Comparison of ENCODE assay signal across 8 cellular contexts in the genomic region with DNA sequence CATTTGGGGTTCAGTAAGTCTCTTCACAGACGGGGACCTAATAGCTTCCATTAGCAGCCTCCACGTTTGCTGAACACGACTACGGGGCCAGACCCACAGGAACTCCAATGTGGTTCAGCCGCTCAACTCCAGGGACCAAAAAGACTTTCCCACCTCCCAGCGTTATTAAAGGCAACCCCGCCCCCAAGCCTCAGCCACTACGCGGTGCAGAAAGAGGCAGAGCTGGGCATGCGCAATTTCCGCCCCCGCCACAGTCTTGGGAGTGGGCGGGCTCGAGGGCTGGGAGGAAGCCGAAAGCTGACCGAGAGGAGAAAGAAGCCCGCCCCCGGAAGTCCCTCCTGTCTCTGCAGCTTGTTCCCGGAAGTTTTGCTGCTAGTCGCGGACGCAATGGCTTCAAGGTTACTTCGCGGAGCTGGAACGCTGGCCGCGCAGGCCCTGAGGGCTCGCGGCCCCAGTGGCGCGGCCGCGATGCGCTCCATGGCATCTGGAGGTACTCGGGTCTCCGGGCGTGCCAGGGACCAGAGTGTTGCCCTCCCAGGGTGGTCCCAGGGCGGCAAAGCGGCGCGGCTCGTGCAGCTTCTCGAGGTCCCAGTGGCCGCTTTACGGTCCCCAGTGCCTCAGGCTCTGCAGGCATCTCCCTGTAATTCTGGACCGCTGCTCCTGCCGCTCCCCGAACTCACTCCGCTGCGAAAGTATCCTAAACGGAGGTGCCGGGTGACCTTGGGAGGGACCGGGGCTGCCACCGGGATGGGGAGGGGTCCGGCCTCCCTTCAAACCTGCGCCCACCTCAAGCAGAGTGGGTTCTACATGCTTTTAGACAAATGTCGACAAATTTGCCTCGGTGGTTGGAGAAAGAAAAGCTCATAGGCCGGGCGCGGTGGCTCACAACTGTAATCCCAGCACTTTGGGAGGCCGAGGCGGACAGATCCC. TPM values are rescaled to one million over a fixed set of nuclear protein-coding genes. Genes with fewer than 3 reads are reported as not detected.
A peak's percentile ranks its signal among the peaks of the same experiment; 100 is the strongest.
DNase-seq lines count a peak whose midpoint lies in the region; ATAC-seq, FAIRE-seq and TF ChIP-seq lines count a peak whose summit lies in the region.

A gene with protein sequence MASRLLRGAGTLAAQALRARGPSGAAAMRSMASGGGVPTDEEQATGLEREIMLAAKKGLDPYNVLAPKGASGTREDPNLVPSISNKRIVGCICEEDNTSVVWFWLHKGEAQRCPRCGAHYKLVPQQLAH (plus strand): TSS at position 363 of the 930 bp plus-strand sequence. CDS start 25 bp downstream, at position 388.

- peak within 1 kb of the TSS; percentile 95 for H3K27ac ChIP-seq in kidney (ENCODE audit: low read depth in 2 of 2, low read length in 2 of 2)

- DNase-seq in AG20443 (ENCODE audit: low spot score): peak; percentile 99
- DNase-seq in NCI-H510A (lab: John Stamatoyannopoulos, UW): peak; percentile 94
- peak; percentile 98 for DNase-seq in activated CD4-positive, alpha-beta T cell treated with anti-CD3 and anti-CD28 coated beads for 1 hour
- DNase-seq in cerebellum (ENCODE audit: low spot score): peak; percentile 100
- DNase-seq in kidney: peak; percentile 100
- DNase-seq in stimulated activated CD4-positive, alpha-beta T cell treated with anti-CD3 and anti-CD28 coated beads, Interleukin-15, amount 100 ng/mL, for 24 hours: peak; percentile 100

- H3K36me3 ChIP-seq in kidney (ENCODE audit: control insufficient read depth in 1 of 2, insufficient read depth in 2 of 2, low read length in 2 of 2): peaks cover 16 to 20% of the 10 kb centered on the region in 2 donors

- H3K4me1 ChIP-seq in kidney (ENCODE audit: control insufficient read depth in 1 of 2, insufficient read depth in 1 of 2, low read depth in 1 of 2, low read length in 2 of 2): peaks cover 7 to 8% of the 10 kb centered on the region in 2 donors

- TF ChIP-seq CTCF in kidney (IDR thresholded peaks at IDR 0.05; ENCODE audit: borderline replicate concordance, extremely low read depth, insufficient read depth): no peak

- peak; percentile 97 for TF ChIP-seq POLR2A in GM19099 (IDR thresholded peaks at IDR 0.05; ENCODE audit: extremely low read depth, insufficient read length, low read depth)

- peak within 1 kb of the TSS; percentile 96 to 98 for H3K9ac ChIP-seq in kidney (ENCODE audit: low read length in 2 of 2)

- peak; percentile 53 for FAIRE-seq in kidney (lab: Jason Lieb, UNC)

- ATAC-seq in HG03432 (IDR thresholded peaks at IDR 0.05; ENCODE audit: unreplicated experiment): peak; percentile 94

- no peaks in the 10 kb centered on the region for H3K9me3 ChIP-seq in kidney (ENCODE audit: control insufficient read depth in 1 of 2, low read length in 2 of 2)

- intact Hi-C loops in kidney (cut with DNase I): no loop called here

- peak within 1 kb of the TSS; percentile 89 to 99 for H3K4me3 ChIP-seq in kidney (ENCODE audit: low read length in 2 of 2)

RNA-seq across cellular contexts. Expression of the gene that starts here (rescaled TPM):
- 120 TPM for total RNA-seq in cerebellum
- total RNA-seq in kidney: 238 TPM
- polyA plus RNA-seq in kidney (ENCODE audit: insufficient read depth, low read depth, low replicate concordance): 1,246 TPM

Comparison
In these comparisons a context has a peak if more than half of its experiments do, and no peak if none do; other contexts are left out.
1. Peak in every context shown above with its lines: DNase-seq, ATAC-seq, H3K4me3 ChIP-seq and H3K27ac ChIP-seq.